In the genomic region with DNA sequence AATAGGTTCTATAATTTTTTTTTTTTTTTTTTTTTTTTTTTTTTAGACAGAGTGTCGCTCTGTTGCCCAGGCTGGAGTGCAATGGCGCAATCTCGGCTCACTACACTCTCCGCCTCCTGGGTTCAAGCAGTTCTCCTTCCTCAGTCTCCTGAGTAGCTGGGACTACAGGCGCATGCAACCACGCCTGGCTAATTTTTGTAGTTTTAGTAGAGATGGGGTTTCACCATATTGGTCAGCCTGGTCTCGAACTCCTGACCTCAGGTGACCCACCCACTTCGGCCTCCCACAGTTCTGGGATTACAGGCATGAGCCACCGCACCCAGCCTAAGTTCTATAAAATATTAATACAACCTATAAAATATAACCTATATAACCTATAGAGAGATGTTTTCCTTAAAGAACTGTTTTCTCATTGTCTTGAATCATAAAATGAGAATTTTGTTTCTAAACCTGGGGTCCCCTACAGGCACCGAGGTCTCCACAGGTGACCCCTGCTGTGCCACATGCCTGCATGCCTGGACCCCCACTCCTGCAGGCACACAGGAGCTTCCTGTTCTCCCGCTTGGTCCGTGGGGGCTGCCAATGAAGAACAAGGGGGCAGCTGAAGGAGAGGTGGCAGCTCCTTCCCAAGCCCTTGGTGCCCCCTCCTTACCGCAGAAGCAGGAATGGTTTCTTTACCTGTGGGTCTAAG, we compare ENCODE assay signal across 11 cellular contexts.
DNase-seq lines count a peak whose midpoint lies in the region; ATAC-seq and TF ChIP-seq lines count a peak whose summit lies in the region.
"Had no signal": no experiment of that assay in that cellular context is flagged by ENCODE, and none has a peak within 500 bp of the region (broad histone marks: within the 10 kb centered on the region; RNA-seq: fewer than 3 reads in every experiment).

No MANE protein-coding gene starts in this region.

- peaks cover 2% of the 10 kb centered on the region for H3K9me3 ChIP-seq in right cardiac atrium (ENCODE audit: control insufficient read depth, low read length)
- H3K9me3 ChIP-seq in left ventricle myocardium inferior (replicated peaks): peaks cover 16% of the 10 kb centered on the region

- peaks cover 2% of the 10 kb centered on the region for H3K4me1 Mint-ChIP-seq in osteocyte (ENCODE audit: unreplicated experiment)

- H3K27ac ChIP-seq in right cardiac atrium (ENCODE audit: low read length) (no peak overlapping the region), left ventricle myocardium inferior (replicated peaks) (no peak overlapping the region)

- H3K27ac Mint-ChIP-seq in osteocyte (ENCODE audit: unreplicated experiment): peak overlapping the region; percentile 43
- H3K27ac Mint-ChIP-seq: CD4-positive, alpha-beta T cell had no signal

- WGBS in right cardiac atrium: 86% methylated on average over 13 of the region's 13 CpGs

- no peak overlapping the region for H3K4me3 ChIP-seq in right cardiac atrium (ENCODE audit: low read length)
- H3K4me3 ChIP-seq in left ventricle myocardium inferior: no peak overlapping the region
- H3K4me3 ChIP-seq: BLaER1 treated with 17β-estradiol and CSF1 and Interleukin-3, amounts not matched to agents 10 nM and 100 nM; GM12878 had no signal

- no peak overlapping the region for H3K4me3 Mint-ChIP-seq in osteocyte (ENCODE audit: unreplicated experiment)
- H3K4me3 Mint-ChIP-seq: CD4-positive, alpha-beta T cell had no signal

- ATAC-seq in right cardiac atrium (peak; percentile 7 to 20), HG03442 (IDR thresholded peaks at IDR 0.05; ENCODE audit: unreplicated experiment) (no peak), HG03108 (IDR thresholded peaks at IDR 0.05; ENCODE audit: unreplicated experiment) (no peak)

- peaks cover 8% of the 10 kb centered on the region for H3K36me3 Mint-ChIP-seq in osteocyte (ENCODE audit: unreplicated experiment)

- H3K4me1 ChIP-seq in right cardiac atrium (ENCODE audit: control insufficient read depth, insufficient read depth, low read length) (no peaks in the 10 kb centered on the region), left ventricle myocardium inferior (no peaks in the 10 kb centered on the region)
- H3K4me1 ChIP-seq: BLaER1 treated with 17β-estradiol and CSF1 and Interleukin-3, amounts not matched to agents 10 nM and 100 nM had no signal

- TF ChIP-seq RAD21 in Ishikawa (IDR thresholded peaks at IDR 0.05; ENCODE audit: low read depth): no peak

- no peaks in the 10 kb centered on the region for H3K36me3 ChIP-seq in left ventricle myocardium inferior

- H3K27me3 Mint-ChIP-seq in osteocyte (ENCODE audit: unreplicated experiment): no peaks in the 10 kb centered on the region
- H3K27me3 Mint-ChIP-seq: CD4-positive, alpha-beta T cell had no signal

- TF ChIP-seq CTCF in left ventricle myocardium inferior (IDR thresholded peaks at IDR 0.05; ENCODE audit: borderline replicate concordance) (no peak), osteocyte (IDR thresholded peaks at IDR 0.05) (no peak)

- intact Hi-C loops in right cardiac atrium (cut with DNase I) (loop anchor here in 3 of 4 donors (5.0 to 10.0 kb wide), 2 partner anchors 241 to 244 kb away; no protein-coding TSS in a partner anchor), left ventricle myocardium inferior (cut with micrococcal nuclease) (loop anchor here (10.0 kb wide), 1 partner anchor 251 kb away; no protein-coding TSS in a partner anchor)

- no peak for TF ChIP-seq EP300 in Ishikawa (IDR thresholded peaks at IDR 0.05; ENCODE audit: borderline replicate concordance)

- H3K9me3 Mint-ChIP-seq in osteocyte (ENCODE audit: unreplicated experiment): peaks cover 5% of the 10 kb centered on the region

- H3K27me3 ChIP-seq in right cardiac atrium (ENCODE audit: control insufficient read depth, insufficient read depth) (no peaks in the 10 kb centered on the region), left ventricle myocardium inferior (ENCODE audit: low read depth) (no peaks in the 10 kb centered on the region)
- H3K27me3 ChIP-seq: BLaER1 treated with 17β-estradiol and CSF1 and Interleukin-3, amounts not matched to agents 10 nM and 100 nM had no signal

- no peak for DNase-seq in right cardiac atrium
- DNase-seq in left ventricle myocardium inferior: no peak
- peak; percentile 5 for DNase-seq in iPS-NIHi7 (ENCODE audit: extremely low spot score)
- DNase-seq in osteocyte (ENCODE audit: extremely low spot score, unreplicated experiment): no peak
- DNase-seq in HCEC 1CT: no peak

TF ChIP-seq in Ishikawa, 13 proteins besides CTCF, POLR2A, EP300 and RAD21:
- TF ChIP-seq YY1 (IDR thresholded peaks at IDR 0.05; ENCODE audit: low read depth) (no peak), CEBPB (IDR thresholded peaks at IDR 0.05) (peak; percentile 50), CREB1 (IDR thresholded peaks at IDR 0.05; ENCODE audit: low read depth) (no peak)
- TF ChIP-seq, protein P1, sequence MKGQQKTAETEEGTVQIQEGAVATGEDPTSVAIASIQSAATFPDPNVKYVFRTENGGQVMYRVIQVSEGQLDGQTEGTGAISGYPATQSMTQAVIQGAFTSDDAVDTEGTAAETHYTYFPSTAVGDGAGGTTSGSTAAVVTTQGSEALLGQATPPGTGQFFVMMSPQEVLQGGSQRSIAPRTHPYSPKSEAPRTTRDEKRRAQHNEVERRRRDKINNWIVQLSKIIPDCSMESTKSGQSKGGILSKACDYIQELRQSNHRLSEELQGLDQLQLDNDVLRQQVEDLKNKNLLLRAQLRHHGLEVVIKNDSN (IDR thresholded peaks at IDR 0.05): no peak

Comparison
In these comparisons a context has a peak if more than half of its experiments do, and no peak if none do; other contexts are left out.
1. ATAC-seq: peak in right cardiac atrium (2 of 2); none in HG03442 (single experiment) and HG03108 (single experiment).